20 cellular contexts compared by ENCODE assay signal in the genomic region with DNA sequence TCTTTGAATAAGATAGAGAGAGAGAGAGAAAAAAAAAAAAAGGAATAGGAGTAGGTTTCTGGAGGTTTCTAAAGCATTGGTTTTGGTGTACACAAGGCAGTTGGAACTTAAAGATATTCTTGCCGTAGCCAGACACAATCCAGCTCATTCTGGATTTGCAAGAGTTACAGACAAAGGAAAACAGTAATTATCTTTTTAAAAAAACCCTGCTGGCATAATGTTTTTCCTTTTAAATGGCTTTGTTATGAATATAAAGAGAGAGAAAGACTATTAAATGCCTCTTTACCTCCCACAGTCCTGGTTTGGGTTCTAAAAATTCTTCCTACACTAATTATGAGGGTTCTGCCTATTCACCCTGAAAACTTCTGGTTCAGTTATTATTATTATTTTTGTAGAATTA.
"Had no signal": no experiment of that assay in that cellular context is flagged by ENCODE, and none has a peak within 500 bp of the region (broad histone marks: within the 10 kb centered on the region; RNA-seq: fewer than 3 reads in every experiment).

No MANE protein-coding gene starts in this region.

- H3K4me1 Mint-ChIP-seq: activated naive CD4-positive, alpha-beta T cell treated with anti-CD3 and anti-CD28 coated beads, Interleukin-2, amount 10 ng/mL, durations not matched to agents 7 days and 5 days; activated naive CD8-positive, alpha-beta T cell treated with anti-CD3 and anti-CD28 coated beads for 36 hours had no signal

- DNase-seq: activated CD4-positive, alpha-beta T cell treated with anti-CD3 and anti-CD28 coated beads for 4 hours; activated CD8-positive, alpha-beta memory T cell treated with anti-CD3 and anti-CD28 coated beads, Interleukin-2, amount 50 U/mL, for 4 hours; activated CD8-positive, alpha-beta T cell treated with anti-CD3 and anti-CD28 coated beads for 36 hours; activated gamma-delta T cell treated with Interleukin-2 at 50 U/mL for 16 hours; activated naive CD4-positive, alpha-beta T cell treated with anti-CD3 and anti-CD28 coated beads, Interleukin-2, amount 10 ng/mL, durations not matched to agents 7 days and 5 days; activated naive CD8-positive, alpha-beta T cell treated with anti-CD3 and anti-CD28 coated beads for 36 hours; activated T-cell treated with anti-CD3 and anti-CD28 coated beads, Interleukin-2, amount 50 U/mL, for 72 hours; NCI-H1092; NCI-H1436; NCI-H1694 treated with DMSO at 0.1 percent for 48 hours; NCI-H2029 treated with DMSO at 0.1 percent for 48 hours; NCI-H2171; NCI-H446; NCI-H524; NCI-H82; PC-3; SHP77 treated with DMSO at 0.1 percent for 48 hours had no signal

- H3K9ac ChIP-seq: KMS-11 had no signal

- H3K36me3 Mint-ChIP-seq: activated naive CD4-positive, alpha-beta T cell treated with anti-CD3 and anti-CD28 coated beads, Interleukin-2, amount 10 ng/mL, durations not matched to agents 7 days and 5 days; activated naive CD8-positive, alpha-beta T cell treated with anti-CD3 and anti-CD28 coated beads for 36 hours had no signal

- H3K4me3 Mint-ChIP-seq: activated CD8-positive, alpha-beta T cell treated with anti-CD3 and anti-CD28 coated beads for 36 hours; activated naive CD4-positive, alpha-beta T cell treated with anti-CD3 and anti-CD28 coated beads, Interleukin-2, amount 10 ng/mL, durations not matched to agents 7 days and 5 days; activated naive CD8-positive, alpha-beta T cell treated with anti-CD3 and anti-CD28 coated beads for 36 hours; activated T-cell treated with anti-CD3 and anti-CD28 coated beads, Interleukin-2, amount 50 U/mL, for 72 hours; T-helper 1 cell treated with Interleukin-12 subunit alpha and Interleukin-12 subunit beta and Interleukin-4 antibody, amounts not matched to agents 30 μg/mL and 1 μg/mL, for 36 hours had no signal

- H3K27me3 Mint-ChIP-seq: activated naive CD4-positive, alpha-beta T cell treated with anti-CD3 and anti-CD28 coated beads, Interleukin-2, amount 10 ng/mL, durations not matched to agents 7 days and 5 days had no signal

- H3K4me2 ChIP-seq: KMS-11 had no signal

- H3K27ac Mint-ChIP-seq: activated CD8-positive, alpha-beta T cell treated with anti-CD3 and anti-CD28 coated beads for 36 hours; activated naive CD4-positive, alpha-beta T cell treated with anti-CD3 and anti-CD28 coated beads, Interleukin-2, amount 10 ng/mL, durations not matched to agents 7 days and 5 days; activated naive CD8-positive, alpha-beta T cell treated with anti-CD3 and anti-CD28 coated beads for 36 hours; activated T-cell treated with anti-CD3 and anti-CD28 coated beads, Interleukin-2, amount 50 U/mL, for 72 hours; activated T-helper 2 cell treated with anti-CD3 and anti-CD28 coated beads, Interferon-gamma antibody, Interleukin-2, Interleukin-4, amounts not matched to agents 10 μg/mL and 5 μg/mL and 100 μg/mL, durations not matched to agents 14 hours and 24 hours and 36 hours; T-helper 1 cell treated with Interleukin-12 subunit alpha and Interleukin-12 subunit beta and Interleukin-4 antibody, amounts not matched to agents 30 μg/mL and 1 μg/mL, for 36 hours had no signal

- H3K27ac ChIP-seq: KMS-11 had no signal

- H3K9me3 Mint-ChIP-seq: activated CD8-positive, alpha-beta T cell treated with anti-CD3 and anti-CD28 coated beads for 36 hours; activated naive CD4-positive, alpha-beta T cell treated with anti-CD3 and anti-CD28 coated beads, Interleukin-2, amount 10 ng/mL, durations not matched to agents 7 days and 5 days; activated naive CD8-positive, alpha-beta T cell treated with anti-CD3 and anti-CD28 coated beads for 36 hours; activated T-cell treated with anti-CD3 and anti-CD28 coated beads, Interleukin-2, amount 50 U/mL, for 72 hours; activated T-helper 2 cell treated with anti-CD3 and anti-CD28 coated beads, Interferon-gamma antibody, Interleukin-2, Interleukin-4, amounts not matched to agents 10 μg/mL and 5 μg/mL and 100 μg/mL, durations not matched to agents 14 hours and 24 hours and 36 hours; T-helper 1 cell treated with Interleukin-12 subunit alpha and Interleukin-12 subunit beta and Interleukin-4 antibody, amounts not matched to agents 30 μg/mL and 1 μg/mL, for 36 hours had no signal
